8 cellular contexts compared by ENCODE assay signal in the genomic region with DNA sequence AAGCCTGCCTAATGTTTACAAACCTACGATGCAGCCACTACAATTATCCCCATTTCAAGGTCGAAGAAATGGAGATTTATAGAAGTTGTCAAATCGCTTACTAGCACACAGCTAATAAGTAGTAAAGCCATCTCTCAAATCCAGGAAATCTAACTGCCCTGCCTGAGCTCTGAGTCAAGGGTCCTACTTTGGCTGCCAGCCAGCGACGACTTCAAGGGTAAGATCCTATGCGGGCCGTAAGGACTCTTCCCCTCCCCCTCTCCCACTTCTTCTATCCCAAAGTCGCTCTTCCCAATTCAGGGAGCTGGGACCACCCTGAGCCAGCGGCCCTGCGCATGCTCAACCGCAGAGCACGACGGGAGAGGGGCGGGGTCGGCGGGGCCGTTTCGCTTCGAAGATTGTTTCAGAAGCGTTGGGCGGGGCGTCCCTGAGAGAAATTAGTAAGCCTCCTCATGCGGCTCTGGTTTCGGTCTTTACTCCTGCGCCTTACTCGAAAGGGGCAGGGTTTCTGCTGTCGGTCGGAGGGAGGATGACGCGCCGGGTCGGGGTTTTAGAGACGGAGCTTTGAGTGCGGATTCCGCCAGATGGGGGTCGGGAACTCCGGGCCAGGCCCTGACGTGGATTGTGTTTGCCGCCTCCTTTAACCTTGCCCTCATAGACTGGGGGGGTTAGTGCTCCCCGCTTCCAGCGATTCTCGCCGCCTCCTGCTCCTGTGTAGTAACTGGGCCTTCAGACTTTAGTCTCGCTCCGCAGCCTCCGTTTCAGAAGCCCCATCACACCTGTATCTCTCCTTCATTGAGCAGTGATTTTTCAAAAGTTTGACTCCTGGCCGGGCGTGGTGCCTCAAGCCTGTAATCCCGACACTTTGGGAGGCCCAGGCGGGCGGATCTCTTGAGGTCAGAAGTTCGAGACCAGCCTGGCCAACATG. TPM values are rescaled to one million over a fixed set of nuclear protein-coding genes. Genes with fewer than 3 reads are reported as not detected.
DNase-seq lines count a peak whose midpoint lies in the region; ATAC-seq and TF ChIP-seq lines count a peak whose summit lies in the region.

ZMYM1 (plus strand) TSS at position 383 of the 928 bp plus-strand sequence. CDS start 14,603 bp downstream, outside the sequence.

- H3K9me2 ChIP-seq in Loucy (replicated peaks; ENCODE audit: low read depth, low read length), result no peaks in the 10 kb centered on the region

- no peaks in the 10 kb centered on the region for H3F3A ChIP-seq in Loucy (ENCODE audit: low read depth)

- peak within 1 kb of the TSS; percentile 92 for H2AFZ ChIP-seq in Loucy (ENCODE audit: low read length)

- no peaks in the 10 kb centered on the region for H3K36me3 ChIP-seq in Loucy (ENCODE audit: insufficient read depth, low read length)
- no peaks in the 10 kb centered on the region for H3K36me3 ChIP-seq in gastroesophageal sphincter
- no peaks in the 10 kb centered on the region for H3K36me3 ChIP-seq in neutrophil

- WGBS in gastroesophageal sphincter (ENCODE audit: low coverage in 1 of 2), 2 donors, result 0 to 6% methylated on average over 3 to 23 of the region's 52 CpGs

- peak within 1 kb of the TSS; percentile 88 for H3K4me3 ChIP-seq in Loucy (ENCODE audit: low read length, poor library complexity, severe bottlenecking)
- peak within 1 kb of the TSS; percentile 59 to 60 for H3K4me3 ChIP-seq in gastroesophageal sphincter
- peak within 1 kb of the TSS; percentile 68 to 80 for H3K4me3 ChIP-seq in neutrophil (ENCODE audit: low read depth in 1 of 2, low read length in 1 of 2)

- peak within 1 kb of the TSS; percentile 87 for H3K9ac ChIP-seq in Loucy (ENCODE audit: low read depth, low read length, poor library complexity, severe bottlenecking)

- DNase-seq in ELF-1 (ENCODE audit: low read depth, low spot score) (peak; percentile 96), H4 (ENCODE audit: low spot score) (peak; percentile 48), SHP77 (lab: John Stamatoyannopoulos, UW) (peak; percentile 75 to 77)
- DNase-seq in activated naive CD4-positive, alpha-beta T cell treated with Interleukin-2 at 50 U/mL for 16 hours, result peak; percentile 92

- H3K27ac ChIP-seq in gastroesophageal sphincter (peak within 1 kb of the TSS; percentile 72 to 92 (median 88)), neutrophil (peak within 1 kb of the TSS; percentile 77)

- ATAC-seq in gastroesophageal sphincter, result peak; percentile 91

- TF ChIP-seq CTCF in Loucy (conservative IDR thresholded peaks at IDR 0.05; ENCODE audit: low read length) (no peak), gastroesophageal sphincter (IDR thresholded peaks at IDR 0.05) (peak in 1 of 4 experiments; percentile 31), neutrophil (IDR thresholded peaks at IDR 0.05) (no peak), subcutaneous adipose tissue (IDR thresholded peaks at IDR 0.05; ENCODE audit: low read depth) (no peak)

- peaks cover 43% of the 10 kb centered on the region for H3K4me1 ChIP-seq in Loucy (ENCODE audit: insufficient read depth, low read length, poor library complexity, severe bottlenecking)
- H3K4me1 ChIP-seq in gastroesophageal sphincter, result peaks cover 0 to 28% (median 6%) of the 10 kb centered on the region in 3 donors
- H3K4me1 ChIP-seq in neutrophil (ENCODE audit: control insufficient read depth in 1 of 2, insufficient read depth in 1 of 2, low read depth in 1 of 2, low read length in 1 of 2), result peaks cover 9 to 10% of the 10 kb centered on the region in 2 experiments

- H3K79me2 ChIP-seq in Loucy (ENCODE audit: insufficient read depth, low read length), result peaks cover 49% of the 10 kb centered on the region

- TF ChIP-seq POLR2A in gastroesophageal sphincter (IDR thresholded peaks at IDR 0.05), result peak; percentile 32 to 39

- H3K9me3 ChIP-seq in Loucy (ENCODE audit: insufficient read depth, low read depth, low read length), result no peaks in the 10 kb centered on the region
- H3K9me3 ChIP-seq in gastroesophageal sphincter, result no peaks in the 10 kb centered on the region
- no peaks in the 10 kb centered on the region for H3K9me3 ChIP-seq in neutrophil

- no peak for TF ChIP-seq EP300 in gastroesophageal sphincter (IDR thresholded peaks at IDR 0.05)

- H3K27me3 ChIP-seq in Loucy (ENCODE audit: insufficient read depth, low read length, poor library complexity, severe bottlenecking) (no peaks in the 10 kb centered on the region), gastroesophageal sphincter (peaks cover 12% of the 10 kb centered on the region), neutrophil (peaks cover 11% of the 10 kb centered on the region)

- H4K20me1 ChIP-seq in Loucy (ENCODE audit: insufficient read depth, low read length, poor library complexity, severe bottlenecking), result peaks cover 4% of the 10 kb centered on the region

- peak within 1 kb of the TSS; percentile 99 for H3K4me2 ChIP-seq in Loucy (ENCODE audit: low read depth, low read length, poor library complexity, severe bottlenecking)

RNA-seq across cellular contexts. Expression of gene ZMYM1, which starts in this region (rescaled TPM):
- total RNA-seq in H4 (2014; rRNA removed; shearing (Covaris generic)), result 6.8 and 11.1 TPM in 2 replicates
- total RNA-seq in gastroesophageal sphincter (10 to 100 TPM in 3 of 4 donors, 1 to 10 TPM in 1; 7.7 to 24.6 (median 14.5) TPM), subcutaneous adipose tissue (10 to 100 TPM; 13.9 to 18.1 (median 14.7) TPM)

Comparison
In these comparisons a context has a peak if more than half of its experiments do, and no peak if none do; other contexts are left out.
1. Peak in every context shown above with its lines: DNase-seq, ATAC-seq, H3K4me3 ChIP-seq and H3K27ac ChIP-seq.